12 cellular contexts compared by ENCODE assay signal in the genomic region with DNA sequence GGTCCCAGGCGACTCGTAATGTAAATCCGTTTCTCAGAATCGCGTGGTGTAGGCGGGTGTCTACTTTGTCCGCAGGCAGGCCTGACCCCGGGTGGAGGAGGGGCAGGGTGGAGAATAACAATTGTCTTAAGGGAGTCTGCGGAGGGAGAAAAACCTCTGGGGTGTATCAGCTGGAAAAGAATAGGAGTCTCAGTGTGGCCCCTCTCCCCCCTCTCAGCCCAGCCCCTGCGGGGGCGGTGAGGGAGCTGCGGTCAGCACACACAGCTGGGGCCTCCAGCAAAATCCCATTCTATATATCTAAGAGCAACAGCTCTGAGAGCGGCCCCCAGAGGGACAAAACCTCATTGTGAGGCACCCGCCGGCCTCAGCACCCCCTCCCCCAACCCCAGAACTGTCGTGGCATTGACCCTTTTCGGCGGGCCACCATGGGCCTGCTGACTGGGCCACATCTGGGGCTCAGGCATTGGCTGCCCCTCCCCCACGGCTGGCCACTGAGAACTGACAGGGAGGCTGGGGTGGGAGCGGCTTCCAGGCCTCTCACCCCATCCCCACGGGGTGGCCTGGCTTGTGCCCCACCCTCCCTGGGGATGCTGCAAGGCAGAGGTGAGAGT. TPM values are rescaled to one million over a fixed set of nuclear protein-coding genes. Genes with fewer than 3 reads are reported as not detected.
DNase-seq lines count a peak whose midpoint lies in the region; TF ChIP-seq lines count a peak whose summit lies in the region.
"Had no signal": no experiment of that assay in that cellular context is flagged by ENCODE, and none has a peak within 500 bp of the region (broad histone marks: within the 10 kb centered on the region; RNA-seq: fewer than 3 reads in every experiment).

No MANE protein-coding gene starts in this region.

- no peaks in the 10 kb centered on the region for H3K9me3 ChIP-seq in CD8-positive, alpha-beta memory T cell (ENCODE audit: low read length)
- no peaks in the 10 kb centered on the region for H3K9me3 ChIP-seq in testis
- H3K9me3 ChIP-seq: A549 had no signal

- no peaks in the 10 kb centered on the region for H3K36me3 Mint-ChIP-seq in CD8-positive, alpha-beta memory T cell

- H3K4me3 ChIP-seq in CD8-positive, alpha-beta memory T cell (ENCODE audit: low read length) = no peak overlapping the region
- no peak overlapping the region for H3K4me3 ChIP-seq in testis
- H3K4me3 ChIP-seq: A549 had no signal

- intact Hi-C loops in head of caudate nucleus (cut with DNase I) = loop anchor here (1.0 to 5.0 kb wide), 2 partner anchors 43 to 358 kb away; partner anchors contain the start of genes FEN1 and TMEM258
- intact Hi-C loops in testis (cut with DNase I; ENCODE audit: low total_unique reads) = no loop called here

- peak overlapping the region in 1 of 8 donors; percentile 7 for H3K27ac Mint-ChIP-seq in CD8-positive, alpha-beta memory T cell
- H3K27ac Mint-ChIP-seq: naive thymus-derived CD4-positive, alpha-beta T cell had no signal

- CTCF ChIA-PET in CD8-positive, alpha-beta memory T cell (lab: Charles Lee) = interaction anchor here (1.5 to 3.2 kb wide), 2 partner anchors 23 to 359 kb away, joined by 7 to 8 read pairs; no protein-coding TSS in a partner anchor

- H3K27ac ChIP-seq in CD8-positive, alpha-beta memory T cell (ENCODE audit: low read depth, low read length) = peak overlapping the region; percentile 7
- peak overlapping the region in 1 of 2 donors; percentile 20 for H3K27ac ChIP-seq in testis
- H3K27ac ChIP-seq: A549 had no signal

- H3K36me3 ChIP-seq in CD8-positive, alpha-beta memory T cell (ENCODE audit: insufficient read depth, low read length) = no peaks in the 10 kb centered on the region
- no peaks in the 10 kb centered on the region for H3K36me3 ChIP-seq in testis (ENCODE audit: low read depth, missing control alignments)

- peaks cover 5% of the 10 kb centered on the region for H3K4me1 ChIP-seq in CD8-positive, alpha-beta memory T cell (ENCODE audit: insufficient read depth, low read length)
- H3K4me1 ChIP-seq in testis = peaks cover 24% of the 10 kb centered on the region

- no peaks in the 10 kb centered on the region for H3K9me3 Mint-ChIP-seq in CD8-positive, alpha-beta memory T cell

- TF ChIP-seq CTCF in testis (IDR thresholded peaks at IDR 0.05) = no peak

- POLR2A ChIA-PET in CD8-positive, alpha-beta memory T cell (lab: Charles Lee) = no interaction called here

- H3K27me3 ChIP-seq in CD8-positive, alpha-beta memory T cell (ENCODE audit: insufficient read depth, low read length, poor library complexity, severe bottlenecking) = peaks cover 13% of the 10 kb centered on the region
- H3K27me3 ChIP-seq in testis = no peaks in the 10 kb centered on the region

- 48 to 80% methylated on average over 12 to 21 of the region's 21 CpGs for WGBS in testis, 2 donors

- no peak for TF ChIP-seq POLR2A in testis (IDR thresholded peaks at IDR 0.05)

- H3K4me1 Mint-ChIP-seq in CD8-positive, alpha-beta memory T cell = peaks cover 10 to 21% (median 16%) of the 10 kb centered on the region in 3 donors

- no peak for DNase-seq in CD8-positive, alpha-beta memory T cell
- DNase-seq in amygdala (lab: John Stamatoyannopoulos, UW) (peak in 55 of 56 donors; percentile 35 to 99 (median 87)), head of caudate nucleus (peak; percentile 81 to 98 (median 95)), occipital lobe (lab: John Stamatoyannopoulos, UW) (peak; percentile 91), NCI-H2107 treated with DMSO at 0.1 percent for 48 hours (lab: John Stamatoyannopoulos, UW; ENCODE audit: unreplicated experiment) (no peak), cerebellum (ENCODE audit: low spot score) (no peak), testis (no peak)
- DNase-seq in activated CD4-positive, alpha-beta T cell treated with anti-CD3 and anti-CD28 coated beads, Interleukin-2, amount 50 U/mL, for 48 hours = no peak
- DNase-seq: MV-4-11; naive thymus-derived CD4-positive, alpha-beta T cell; small intestine had no signal

- peaks cover 16 to 38% of the 10 kb centered on the region in 2 donors for H3K27me3 Mint-ChIP-seq in CD8-positive, alpha-beta memory T cell

- peak overlapping the region in 1 of 7 donors; percentile 44 for H3K4me3 Mint-ChIP-seq in CD8-positive, alpha-beta memory T cell
- H3K4me3 Mint-ChIP-seq: naive thymus-derived CD4-positive, alpha-beta T cell had no signal

RNA-seq across cellular contexts. Expression of gene MYRF, which starts 2.7 kb away (rescaled TPM):
- total RNA-seq in CD8-positive, alpha-beta memory T cell = under 1 TPM; 0.70 to 0.93 TPM
- polyA plus RNA-seq in CD8-positive, alpha-beta memory T cell = 0.63 TPM
- total RNA-seq in occipital lobe (0.94 TPM), cerebellum (1.7 TPM), testis (10 to 100 TPM in 1 of 2 donors, 1 to 10 TPM in 1; 9.2 to 10.7 TPM)
- 15.2 TPM for polyA plus RNA-seq in testis (ENCODE audit: insufficient read depth, low read depth, low replicate concordance)

RNA-seq across cellular contexts. Expression of gene TMEM258, which starts 42.7 kb away (rescaled TPM):
- 100 to 1,000 TPM; 148 to 152 TPM for total RNA-seq in CD8-positive, alpha-beta memory T cell
- polyA plus RNA-seq in CD8-positive, alpha-beta memory T cell = 258 TPM
- total RNA-seq in occipital lobe (39.6 TPM), cerebellum (74.4 TPM), testis (10 to 100 TPM; 46.7 to 55.6 TPM)
- 162 TPM for polyA plus RNA-seq in testis (ENCODE audit: insufficient read depth, low read depth, low replicate concordance)

RNA-seq across cellular contexts. Expression of gene FEN1, which starts 43.0 kb away (rescaled TPM):
- 100 to 1,000 TPM; 112 to 121 TPM for total RNA-seq in CD8-positive, alpha-beta memory T cell
- polyA plus RNA-seq in CD8-positive, alpha-beta memory T cell = 15.4 TPM
- 13.3 TPM for total RNA-seq in occipital lobe
- total RNA-seq in cerebellum = 15.2 TPM
- total RNA-seq in testis = 10 to 100 TPM; 22.7 to 31.5 TPM
- 27.3 TPM for polyA plus RNA-seq in testis (ENCODE audit: insufficient read depth, low read depth, low replicate concordance)

Comparison
In these comparisons a context has a peak if more than half of its experiments do, and no peak if none do; other contexts are left out.
1. DNase-seq: peak in amygdala (55 of 56), head of caudate nucleus (42 of 42) and occipital lobe (single experiment); none in CD8-positive, alpha-beta memory T cell (0 of 5), NCI-H2107 treated with DMSO at 0.1 percent for 48 hours (single experiment), cerebellum (single experiment), testis (single experiment) and activated CD4-positive, alpha-beta T cell treated with anti-CD3 and anti-CD28 coated beads, Interleukin-2, amount 50 U/mL, for 48 hours (0 of 2).